In the genomic region with DNA sequence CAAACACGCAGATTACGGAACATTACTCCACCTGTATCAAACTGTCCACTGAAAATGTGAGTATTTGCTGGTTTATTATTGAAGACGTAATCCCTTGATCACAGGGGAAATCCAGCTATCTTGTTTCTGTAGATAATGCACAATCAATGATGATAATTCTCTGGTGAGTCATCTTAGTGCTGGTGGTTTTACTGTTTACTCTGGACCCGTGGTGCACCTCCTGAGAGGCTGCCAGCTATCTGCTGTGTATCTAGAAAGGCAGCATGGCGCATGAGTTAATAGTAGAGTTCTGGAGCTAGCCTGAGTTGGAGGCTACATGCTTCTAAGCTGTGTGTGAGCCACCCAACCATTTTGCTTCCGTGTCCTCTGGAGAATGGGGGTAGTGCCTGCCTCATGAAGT, we compare ENCODE assay signal across 8 cellular contexts. TPM values are rescaled to one million over a fixed set of nuclear protein-coding genes. Genes with fewer than 3 reads are reported as not detected.
A peak's percentile ranks its signal among the peaks of the same experiment; 100 is the strongest.
DNase-seq lines count a peak whose midpoint lies in the region; ATAC-seq, FAIRE-seq and TF ChIP-seq lines count a peak whose summit lies in the region.

No MANE protein-coding gene starts in this region.

- POLR2A ChIA-PET in CD4-positive, alpha-beta T cell (lab: Charles Lee): interaction anchor here (1.0 to 1.9 kb wide), 4 partner anchors 17 to 65 kb away, joined by 3 to 5 read pairs (median 4); a partner anchor contains a TSS

- peak overlapping the region; percentile 36 for H3K4me3 Mint-ChIP-seq in CD4-positive, alpha-beta T cell
- H3K4me3 Mint-ChIP-seq in activated T-cell treated with anti-CD3 and anti-CD28 coated beads, Interleukin-2, amount 50 U/mL, for 4 hours: peak overlapping the region; percentile 56

- ATAC-seq in CD4-positive, alpha-beta T cell (ENCODE audit: poor library complexity): peak; percentile 66
- ATAC-seq in HG03378 (IDR thresholded peaks at IDR 0.05; ENCODE audit: unreplicated experiment) (peak; percentile 37), GM21717 (IDR thresholded peaks at IDR 0.05; ENCODE audit: unreplicated experiment) (no peak), GM21529 (IDR thresholded peaks at IDR 0.05; ENCODE audit: unreplicated experiment) (no peak), HG03139 (IDR thresholded peaks at IDR 0.05; ENCODE audit: unreplicated experiment) (no peak)
- ATAC-seq in activated T-cell treated with anti-CD3 and anti-CD28 coated beads, Interleukin-2, amount 50 U/mL, for 4 hours: peak; percentile 78

- H3K27me3 Mint-ChIP-seq in CD4-positive, alpha-beta T cell: no peaks in the 10 kb centered on the region
- H3K27me3 Mint-ChIP-seq in activated T-cell treated with anti-CD3 and anti-CD28 coated beads, Interleukin-2, amount 50 U/mL, for 4 hours (ENCODE audit: low read depth): no peaks in the 10 kb centered on the region

- FAIRE-seq in keratinocyte (lab: Jason Lieb, UNC): no peak

- CTCF ChIA-PET in CD4-positive, alpha-beta T cell (lab: Charles Lee): interaction anchor here (1.7 kb wide), 1 partner anchor 65 kb away, joined by 4 read pairs; no protein-coding TSS in a partner anchor

- H4K20me1 ChIP-seq in keratinocyte (ENCODE audit: control insufficient read depth, extremely low read depth, insufficient read depth, low read length): no peaks in the 10 kb centered on the region

- intact Hi-C loops in CD4-positive, alpha-beta T cell (cut with DNase I, micrococcal nuclease): no loop called here

- no peak overlapping the region for H3K27ac ChIP-seq in CD4-positive, alpha-beta T cell (ENCODE audit: low read depth, low read length)
- peak overlapping the region; percentile 6 for H3K27ac ChIP-seq in keratinocyte (ENCODE audit: control insufficient read depth, insufficient read depth, low read length)

- dilution Hi-C loops in keratinocyte (cut with MboI; ENCODE audit: extremely low pct_ligation_motif_present, low sequenced_read_pairs): no loop called here

- H3K36me3 Mint-ChIP-seq in CD4-positive, alpha-beta T cell (ENCODE audit: low read depth): no peaks in the 10 kb centered on the region
- peaks cover 3% of the 10 kb centered on the region for H3K36me3 Mint-ChIP-seq in activated T-cell treated with anti-CD3 and anti-CD28 coated beads, Interleukin-2, amount 50 U/mL, for 4 hours (ENCODE audit: insufficient read depth)

- H3K27me3 ChIP-seq in CD4-positive, alpha-beta T cell (ENCODE audit: control insufficient read depth, insufficient read depth, low read length): no peaks in the 10 kb centered on the region
- H3K27me3 ChIP-seq in keratinocyte (ENCODE audit: control insufficient read depth, extremely low read depth, insufficient read depth, low read length): no peaks in the 10 kb centered on the region

- peak overlapping the region; percentile 75 for H3K27ac Mint-ChIP-seq in CD4-positive, alpha-beta T cell

- H3K9me1 ChIP-seq in keratinocyte (ENCODE audit: control insufficient read depth, extremely low read depth, insufficient read depth, low read length): no peaks in the 10 kb centered on the region

- H3K9me3 ChIP-seq in CD4-positive, alpha-beta T cell (ENCODE audit: control insufficient read depth, low read length): no peaks in the 10 kb centered on the region
- no peaks in the 10 kb centered on the region for H3K9me3 ChIP-seq in keratinocyte (ENCODE audit: control insufficient read depth, low read depth, low read length)

- peaks cover 39% of the 10 kb centered on the region for H3K79me2 ChIP-seq in keratinocyte (ENCODE audit: control insufficient read depth, insufficient read depth, low read length)

- DNase-seq in CD4-positive, alpha-beta T cell: peak in 6 of 10 experiments; percentile 28 to 40 (median 36)
- peak; percentile 30 for DNase-seq in activated T-cell treated with anti-CD3 and anti-CD28 coated beads, Interleukin-2, amount 50 U/mL, for 4 hours
- DNase-seq in keratinocyte (ENCODE audit: low read depth, low spot score): no peak
- no peak for DNase-seq in NCI-H1048 (lab: John Stamatoyannopoulos, UW)

- no peak for TF ChIP-seq CTCF in CD4-positive, alpha-beta T cell (IDR thresholded peaks at IDR 0.05)
- TF ChIP-seq CTCF in keratinocyte (optimal IDR thresholded peaks at IDR 0.05 in 1 of 3, IDR thresholded peaks at IDR 0.05 in 1 of 3, conservative IDR thresholded peaks at IDR 0.05 in 1 of 3; ENCODE audit: extremely low read depth in 1 of 3, insufficient read depth in 2 of 3, low read length in 3 of 3): no peak

- H2AFZ ChIP-seq in keratinocyte (ENCODE audit: control insufficient read depth, low read length): no peak overlapping the region

- no peak overlapping the region for H3K4me3 ChIP-seq in keratinocyte (ENCODE audit: control insufficient read depth in 2 of 3, extremely low read depth in 1 of 3, insufficient read depth in 2 of 3, low read depth in 1 of 3, low read length in 3 of 3)

- no peaks in the 10 kb centered on the region for H3K9me3 Mint-ChIP-seq in CD4-positive, alpha-beta T cell
- H3K9me3 Mint-ChIP-seq in activated T-cell treated with anti-CD3 and anti-CD28 coated beads, Interleukin-2, amount 50 U/mL, for 4 hours: no peaks in the 10 kb centered on the region

- no peak overlapping the region for H3K4me2 ChIP-seq in keratinocyte (ENCODE audit: control insufficient read depth, extremely low read depth, insufficient read depth, low read depth, low read length)

- no peak overlapping the region for H3K9ac ChIP-seq in keratinocyte (ENCODE audit: control insufficient read depth, extremely low read depth, insufficient read depth, low read length)

- H3K4me1 Mint-ChIP-seq in CD4-positive, alpha-beta T cell (ENCODE audit: low read depth): peaks cover 29% of the 10 kb centered on the region
- peaks cover 60% of the 10 kb centered on the region for H3K4me1 Mint-ChIP-seq in activated T-cell treated with anti-CD3 and anti-CD28 coated beads, Interleukin-2, amount 50 U/mL, for 4 hours (ENCODE audit: low read depth)

- H3K36me3 ChIP-seq in keratinocyte (ENCODE audit: control insufficient read depth in 2 of 2, extremely low read depth in 1 of 2, insufficient read depth in 2 of 2, low read length in 2 of 2): peaks cover 0 to 25% of the 10 kb centered on the region in 2 experiments

- peaks cover under 1% of the 10 kb centered on the region for H3K4me1 ChIP-seq in keratinocyte (ENCODE audit: control insufficient read depth, extremely low read depth, insufficient read depth, low read length)

RNA-seq across cellular contexts. Expression of a gene that starts 6.5 kb away (rescaled TPM):
- total RNA-seq in CD4-positive, alpha-beta T cell: 1 to 10 TPM; 3.0 to 3.1 TPM
- total RNA-seq in activated T-cell treated with anti-CD3 and anti-CD28 coated beads, Interleukin-2, amount 50 U/mL, for 4 hours: 10 to 100 TPM; 15.5 to 22.9 (median 16.4) TPM
- polyA plus RNA-seq in keratinocyte: 2.1 to 21.1 TPM (median 14.4 TPM) in 3 replicates
- polyA plus RNA-seq in keratinocyte (2011; ENCODE audit: low read depth): 0.41 TPM
- polyA plus RNA-seq in keratinocyte (2011; cell fraction: cytosol; rRNA removed): 3.7 and 3.9 TPM in 2 replicates
- polyA plus RNA-seq in keratinocyte (2011; cell fraction: nucleus; rRNA removed): 3.7 and 4.1 TPM in 2 replicates
- polyA plus RNA-seq in keratinocyte (2012; ENCODE audit: low replicate concordance): 10.9 TPM in 1 of 2 replicates, not detected in the other
- polyA minus RNA-seq in keratinocyte: 2.8 to 22.4 TPM (median 11.7 TPM) in 3 replicates
- 3.5 TPM for polyA minus RNA-seq in keratinocyte (2011; cell fraction: cytosol; rRNA and poly(A)+ RNA removed)
- polyA minus RNA-seq in keratinocyte (2011; cell fraction: nucleus; rRNA and poly(A)+ RNA removed): 1.4 and 1.5 TPM in 2 replicates

RNA-seq across cellular contexts. Expression of a gene that starts 17.0 kb away (rescaled TPM):
- 1 to 10 TPM; 5.1 to 5.7 TPM for total RNA-seq in CD4-positive, alpha-beta T cell
- 10 to 100 TPM; 30.2 to 39.5 (median 31.6) TPM for total RNA-seq in activated T-cell treated with anti-CD3 and anti-CD28 coated beads, Interleukin-2, amount 50 U/mL, for 4 hours
- polyA plus RNA-seq in keratinocyte: 0.28 to 0.66 TPM (median 0.58 TPM) in 3 replicates
- not detected for polyA plus RNA-seq in keratinocyte (2011; ENCODE audit: low read depth)
- polyA plus RNA-seq in keratinocyte (2011; cell fraction: cytosol; rRNA removed): 0.10 and 0.11 TPM in 2 replicates
- 0.39 and 0.49 TPM in 2 replicates for polyA plus RNA-seq in keratinocyte (2011; cell fraction: nucleus; rRNA removed)
- 0.07 and 0.72 TPM in 2 replicates for polyA plus RNA-seq in keratinocyte (2012; ENCODE audit: low replicate concordance)
- polyA minus RNA-seq in keratinocyte: 0.20 to 0.79 TPM (median 0.26 TPM) in 3 replicates
- not detected for polyA minus RNA-seq in keratinocyte (2011; cell fraction: cytosol; rRNA and poly(A)+ RNA removed)
- polyA minus RNA-seq in keratinocyte (2011; cell fraction: nucleus; rRNA and poly(A)+ RNA removed): not detected in 2 replicates

RNA-seq across cellular contexts. Expression of a gene that starts 36.7 kb away (rescaled TPM):
- 100 to 1,000 TPM; 274 to 297 TPM for total RNA-seq in CD4-positive, alpha-beta T cell
- total RNA-seq in activated T-cell treated with anti-CD3 and anti-CD28 coated beads, Interleukin-2, amount 50 U/mL, for 4 hours: 100 to 1,000 TPM; 219 to 232 (median 223) TPM
- polyA plus RNA-seq in keratinocyte: 78.4 to 97.5 TPM (median 79.4 TPM) in 3 replicates
- polyA plus RNA-seq in keratinocyte (2011; ENCODE audit: low read depth): 95.0 TPM
- polyA plus RNA-seq in keratinocyte (2011; cell fraction: cytosol; rRNA removed): 57.6 and 67.6 TPM in 2 replicates
- 216 and 245 TPM in 2 replicates for polyA plus RNA-seq in keratinocyte (2011; cell fraction: nucleus; rRNA removed)
- polyA plus RNA-seq in keratinocyte (2012; ENCODE audit: low replicate concordance): 55.1 and 79.8 TPM in 2 replicates
- 202 to 276 TPM (median 227 TPM) in 3 replicates for polyA minus RNA-seq in keratinocyte
- polyA minus RNA-seq in keratinocyte (2011; cell fraction: cytosol; rRNA and poly(A)+ RNA removed): 68.7 TPM
- 131 and 182 TPM in 2 replicates for polyA minus RNA-seq in keratinocyte (2011; cell fraction: nucleus; rRNA and poly(A)+ RNA removed)

Comparison
In these comparisons a context has a peak if more than half of its experiments do, and no peak if none do; other contexts are left out.
1. ATAC-seq: peak in CD4-positive, alpha-beta T cell (single experiment), HG03378 (single experiment) and activated T-cell treated with anti-CD3 and anti-CD28 coated beads, Interleukin-2, amount 50 U/mL, for 4 hours (2 of 2); none in GM21717 (single experiment), GM21529 (single experiment) and HG03139 (single experiment).
2. DNase-seq: peak in CD4-positive, alpha-beta T cell (6 of 10) and activated T-cell treated with anti-CD3 and anti-CD28 coated beads, Interleukin-2, amount 50 U/mL, for 4 hours (single experiment); none in keratinocyte (single experiment) and NCI-H1048 (single experiment).
3. RNA of a gene that starts 6.5 kb away (total RNA-seq): 15.5 to 22.9 TPM in activated T-cell treated with anti-CD3 and anti-CD28 coated beads, Interleukin-2, amount 50 U/mL, for 4 hours; 3.0 to 3.1 TPM in CD4-positive, alpha-beta T cell; every median in the first group is over 4 times any median in the second.
4. RNA of a gene that starts 17.0 kb away (total RNA-seq): 30.2 to 39.5 TPM in activated T-cell treated with anti-CD3 and anti-CD28 coated beads, Interleukin-2, amount 50 U/mL, for 4 hours; 5.1 to 5.7 TPM in CD4-positive, alpha-beta T cell; every median in the first group is over 4 times any median in the second.